17 cellular contexts compared by ENCODE assay signal in genomic region chr19:1576242-1577089, GRCh38. TPM values are rescaled to one million over a fixed set of nuclear protein-coding genes. Genes with fewer than 3 reads are reported as not detected.
DNase-seq lines count a peak whose midpoint lies in the region; ATAC-seq, FAIRE-seq and TF ChIP-seq lines count a peak whose summit lies in the region.
"Had no signal": no experiment of that assay in that cellular context is flagged by ENCODE, and none has a peak within 500 bp of the region (broad histone marks: within the 10 kb centered on the region; RNA-seq: fewer than 3 reads in every experiment).

No MANE protein-coding gene starts in this region.

- no peak overlapping the region for H3K27ac ChIP-seq in K562 (ENCODE audit: extremely low read depth, low read depth, low read length)
- H3K27ac ChIP-seq in naive thymus-derived CD4-positive, alpha-beta T cell (ENCODE audit: low read depth, low read length), result no peak overlapping the region
- H3K27ac ChIP-seq: A549, HL-60, KMS-11 had no signal

- H3K36me3 ChIP-seq in K562 (ENCODE audit: control insufficient read depth, insufficient read depth, low read length), result peaks cover 50% of the 10 kb centered on the region; the same call in 2 of the 3 replicates
- H3K36me3 ChIP-seq in naive thymus-derived CD4-positive, alpha-beta T cell (ENCODE audit: control insufficient read depth in 2 of 3, insufficient read depth in 3 of 3, low read length in 3 of 3), result peaks cover 0 to 51% (median 0%) of the 10 kb centered on the region in 3 experiments

- no peak overlapping the region for H3K4me3 Mint-ChIP-seq in stimulated activated naive CD8-positive, alpha-beta T cell treated with anti-CD3 and anti-CD28 coated beads, Interleukin-15, amount 100 ng/mL, for 72 hours
- H3K4me3 Mint-ChIP-seq in nephron progenitor cell, result no peak overlapping the region
- no peak overlapping the region for H3K4me3 Mint-ChIP-seq in naive thymus-derived CD4-positive, alpha-beta T cell
- no peak overlapping the region for H3K4me3 Mint-ChIP-seq in immature natural killer cell
- H3K4me3 Mint-ChIP-seq: GM23338 had no signal

- no peaks in the 10 kb centered on the region for H3K79me2 ChIP-seq in K562 (ENCODE audit: control insufficient read depth, insufficient read depth, low read length)

- peaks cover 7 to 47% of the 10 kb centered on the region in 2 experiments; a peak in 3 of 5 replicates for H3K4me1 ChIP-seq in K562 (replicated peaks in 1 of 2; ENCODE audit: control insufficient read depth in 2 of 2, insufficient read depth in 2 of 2, low read length in 2 of 2)
- H3K4me1 ChIP-seq in naive thymus-derived CD4-positive, alpha-beta T cell (ENCODE audit: control insufficient read depth in 2 of 2, insufficient read depth in 2 of 2, low read length in 2 of 2), result no peaks in the 10 kb centered on the region
- H3K4me1 ChIP-seq: A549 had no signal

- peaks cover 24% of the 10 kb centered on the region for H3K36me3 Mint-ChIP-seq in nephron progenitor cell (ENCODE audit: low read depth)
- peaks cover 0 to 14% (median 4%) of the 10 kb centered on the region in 5 donors for H3K36me3 Mint-ChIP-seq in naive thymus-derived CD4-positive, alpha-beta T cell
- peaks cover 0 to 6% (median 4%) of the 10 kb centered on the region in 3 donors for H3K36me3 Mint-ChIP-seq in immature natural killer cell

- WGBS in K562 (ENCODE audit: insufficient coverage, low coverage, missing lambda C conversion rate), result 89% methylated on average over 15 of the region's 30 CpGs

- no peak for TF ChIP-seq EP300 in K562 (IDR thresholded peaks at IDR 0.05; ENCODE audit: low read length)

- H3K4me1 Mint-ChIP-seq in stimulated activated naive CD8-positive, alpha-beta T cell treated with anti-CD3 and anti-CD28 coated beads, Interleukin-15, amount 100 ng/mL, for 72 hours, result peaks cover 8% of the 10 kb centered on the region
- H3K4me1 Mint-ChIP-seq in nephron progenitor cell (peaks cover 6% of the 10 kb centered on the region), immature natural killer cell (no peaks in the 10 kb centered on the region)
- H3K4me1 Mint-ChIP-seq in naive thymus-derived CD4-positive, alpha-beta T cell, result peaks cover 0 to 5% (median 0%) of the 10 kb centered on the region in 7 donors
- H3K4me1 Mint-ChIP-seq: GM23338 had no signal

- no peaks in the 10 kb centered on the region for H3K9me3 ChIP-seq in K562 (replicated peaks; ENCODE audit: control insufficient read depth, insufficient read depth, low read depth, low read length)
- H3K9me3 ChIP-seq in naive thymus-derived CD4-positive, alpha-beta T cell (ENCODE audit: control insufficient read depth in 2 of 3, low read length in 3 of 3), result no peaks in the 10 kb centered on the region
- H3K9me3 ChIP-seq: A549, MG63 had no signal

- H3K27me3 ChIP-seq in K562 (ENCODE audit: control insufficient read depth in 2 of 2, insufficient read depth in 2 of 2, low read length in 2 of 2), result no peaks in the 10 kb centered on the region
- no peaks in the 10 kb centered on the region for H3K27me3 ChIP-seq in naive thymus-derived CD4-positive, alpha-beta T cell (ENCODE audit: control insufficient read depth in 2 of 2, insufficient read depth in 2 of 2, low read length in 2 of 2)
- H3K27me3 ChIP-seq: MG63 had no signal

- CTCF ChIA-PET in K562 (lab: Yijun Ruan, JAX; ENCODE audit: low intra/inter-chr PET ratio), result no interaction called here
- CTCF ChIA-PET in naive thymus-derived CD4-positive, alpha-beta T cell (lab: Charles Lee), result interaction anchor here (0.5 to 0.6 kb wide), 2 partner anchors 261 to 296 kb away, joined by 3 read pairs; no protein-coding TSS in a partner anchor

- no peak overlapping the region for H2AFZ ChIP-seq in K562 (ENCODE audit: low read depth, low read length)
- H2AFZ ChIP-seq: GM23338 had no signal

- H4K20me1 ChIP-seq in K562 (replicated peaks; ENCODE audit: control insufficient read depth, insufficient read depth, low read length), result no peaks in the 10 kb centered on the region; the same call in 1 of the 2 replicates

- TF ChIP-seq CTCF in K562 (IDR thresholded peaks at IDR 0.05 in 2 of 3, conservative IDR thresholded peaks at IDR 0.05 in 1 of 3; ENCODE audit: insufficient read depth in 2 of 3, low read depth in 1 of 3, low read length in 3 of 3) (no peak), nephron progenitor cell (IDR thresholded peaks at IDR 0.05) (no peak)

- TF ChIP-seq POLR2A in K562 (conservative IDR thresholded peaks at IDR 0.05), result no peak; the same call in 1 of the 2 replicates

- BruUV-seq in K562 (replicated peaks; lab: Mats Ljungman, UMichigan), result TSS peak; percentile 50

- ATAC-seq in stimulated activated naive CD8-positive, alpha-beta T cell treated with anti-CD3 and anti-CD28 coated beads, Interleukin-15, amount 100 ng/mL, for 72 hours, result peak; percentile 10
- ATAC-seq in stimulated activated naive CD8-positive, alpha-beta T cell treated with anti-CD3 and anti-CD28 coated beads, Interleukin-15, Interleukin-2, amounts not matched to agents 100 U/mL and 50 U/mL, for 24 hours, result no peak
- peak; percentile 15; the same call in 2 of the 3 replicates for ATAC-seq in K562
- no peak for ATAC-seq in naive thymus-derived CD4-positive, alpha-beta T cell

- no peak overlapping the region for H3K4me3 ChIP-seq in K562
- no peak overlapping the region for H3K4me3 ChIP-seq in naive thymus-derived CD4-positive, alpha-beta T cell (ENCODE audit: low read length)
- H3K4me3 ChIP-seq: A549, GM23338, MG63 had no signal

- POLR2A ChIA-PET in K562 (lab: Yijun Ruan, JAX), result interaction anchor here (0.5 to 4.0 kb wide), 3 partner anchors 14 to 124 kb away, joined by 3 to 40 read pairs (median 3); partner anchors contain the start of gene MBD3
- POLR2A ChIA-PET in naive thymus-derived CD4-positive, alpha-beta T cell (lab: Charles Lee), result interaction anchor here (1.5 kb wide), 1 partner anchor 14 kb away, joined by 3 read pairs; no protein-coding TSS in a partner anchor

- H3K4me2 ChIP-seq in K562 (ENCODE audit: insufficient read depth, low read length), result no peak overlapping the region
- H3K4me2 ChIP-seq: A549, GM23338, KMS-11 had no signal

- H3K9me3 Mint-ChIP-seq in stimulated activated naive CD8-positive, alpha-beta T cell treated with anti-CD3 and anti-CD28 coated beads, Interleukin-15, amount 100 ng/mL, for 72 hours, result no peaks in the 10 kb centered on the region
- no peaks in the 10 kb centered on the region for H3K9me3 Mint-ChIP-seq in nephron progenitor cell
- H3K9me3 Mint-ChIP-seq in naive thymus-derived CD4-positive, alpha-beta T cell, result no peaks in the 10 kb centered on the region
- H3K9me3 Mint-ChIP-seq in immature natural killer cell, result no peaks in the 10 kb centered on the region
- H3K9me3 Mint-ChIP-seq: GM23338 had no signal

- H3K27ac Mint-ChIP-seq in stimulated activated naive CD8-positive, alpha-beta T cell treated with anti-CD3 and anti-CD28 coated beads, Interleukin-15, amount 100 ng/mL, for 72 hours, result no peak overlapping the region
- H3K27ac Mint-ChIP-seq in nephron progenitor cell (peak overlapping the region; percentile 64), immature natural killer cell (no peak overlapping the region)
- peak overlapping the region in 2 of 9 donors; percentile 16 to 69 for H3K27ac Mint-ChIP-seq in naive thymus-derived CD4-positive, alpha-beta T cell
- H3K27ac Mint-ChIP-seq: GM23338 had no signal

- no peaks in the 10 kb centered on the region for H3K9me1 ChIP-seq in K562 (ENCODE audit: control insufficient read depth, insufficient read depth, low read length)

- FAIRE-seq in K562 (lab: Jason Lieb, UNC), result no peak
- FAIRE-seq: A549 had no signal

- in situ Hi-C loops in K562 (cut with MboI), result no loop called here

- no peaks in the 10 kb centered on the region for H3K27me3 Mint-ChIP-seq in stimulated activated naive CD8-positive, alpha-beta T cell treated with anti-CD3 and anti-CD28 coated beads, Interleukin-15, amount 100 ng/mL, for 72 hours
- peaks cover 5% of the 10 kb centered on the region for H3K27me3 Mint-ChIP-seq in nephron progenitor cell (ENCODE audit: low read depth, poor library complexity)
- H3K27me3 Mint-ChIP-seq in naive thymus-derived CD4-positive, alpha-beta T cell, result peaks cover 0 to under 1% (median 0%) of the 10 kb centered on the region in 5 donors
- peaks cover 2 to 3% (median 2%) of the 10 kb centered on the region in 3 donors for H3K27me3 Mint-ChIP-seq in immature natural killer cell (ENCODE audit: low read depth in 3 of 3)

- intact Hi-C loops in K562 (cut with micrococcal nuclease), result no loop called here
- intact Hi-C loops in naive thymus-derived CD4-positive, alpha-beta T cell (cut with micrococcal nuclease), result no loop called here

- DNase-seq in stimulated activated naive CD8-positive, alpha-beta T cell treated with anti-CD3 and anti-CD28 coated beads, Interleukin-15, amount 100 ng/mL, for 72 hours, result no peak
- DNase-seq in stimulated activated naive CD8-positive, alpha-beta T cell treated with anti-CD3 and anti-CD28 coated beads, Interleukin-15, Interleukin-2, amounts not matched to agents 100 U/mL and 50 U/mL, for 24 hours, result no peak
- DNase-seq in K562 (ENCODE audit: extremely low read depth in 1 of 4, low spot score in 3 of 4) (peak in 1 of 4 experiments; percentile 4), nephron progenitor cell (no peak), NCI-H1092 treated with DMSO at 0.1 percent for 48 hours (lab: John Stamatoyannopoulos, UW) (no peak), immature natural killer cell (no peak)
- DNase-seq in naive thymus-derived CD4-positive, alpha-beta T cell, result no peak
- DNase-seq: DMS79, GDM1, MG63, NCI-H1105 treated with DMSO at 0.1 percent for 48 hours, NCI-H2029, NCI-H510A treated with DMSO at 0.1 percent for 48 hours had no signal

- peak overlapping the region in 1 of 2 experiments; percentile 1; a peak in 1 of 4 replicates for H3K9ac ChIP-seq in K562 (ENCODE audit: insufficient read depth in 1 of 2, low read depth in 2 of 2, low read length in 2 of 2)
- H3K9ac ChIP-seq: KMS-11 had no signal

- TF ChIP-seq RAD21 in K562 (CRISPR knock-in tag; conservative IDR thresholded peaks at IDR 0.05 in 1 of 2, IDR thresholded peaks at IDR 0.05 in 1 of 2), result no peak

RNA-seq across cellular contexts. Expression of gene MEX3D, which starts 8.3 kb away (rescaled TPM):
- 1.3 and 3.7 TPM in 2 replicates for total RNA-seq in K562 (2011; cell fraction: chromatin; rRNA removed; ENCODE audit: low replicate concordance)
- total RNA-seq in K562 (2011; cell fraction: nucleolus; rRNA removed), result 7.0 and 7.7 TPM in 2 replicates
- 3.1 and 3.2 TPM in 2 replicates for total RNA-seq in K562 (2011; cell fraction: nucleoplasm; rRNA removed)
- total RNA-seq in K562 (2014; rRNA removed), result 39.3 and 48.8 TPM in 2 replicates
- total RNA-seq in K562 (2014; rRNA removed; fragmentation: Illumina TruSeq; extraction: Trizol), result 5.7 and 6.5 TPM in 2 replicates
- 9.5 and 9.8 TPM in 2 replicates for total RNA-seq in K562 (2015; rRNA removed; fragmentation: Illumina TruSeq; extraction: Trizol)
- 34.0 and 35.9 TPM in 2 replicates for total RNA-seq in K562 (2021)
- 2.6 and 3.3 TPM in 2 replicates for polyA plus RNA-seq in K562 (2011; rRNA removed)
- 3.5 and 29.9 TPM in 2 replicates for polyA plus RNA-seq in K562 (2011; cell fraction: cytosol; rRNA removed)
- polyA plus RNA-seq in K562 (2011; cell fraction: nucleus; rRNA removed), result 2.1 and 5.8 TPM in 2 replicates
- polyA plus RNA-seq in K562 (2012), result 6.4 and 7.7 TPM in 2 replicates
- polyA plus RNA-seq in K562 (2014; fragmentation: Illumina TruSeq; extraction: Trizol), result 2.6 and 4.4 TPM in 2 replicates
- 1 to 10 TPM; 1.7 to 1.9 TPM for polyA plus RNA-seq in K562 (2014; fragmentation: Nextera tagmentation; extraction: Ambion mirVana)
- polyA plus RNA-seq in K562 (2014; rRNA removed), result 11.6 and 11.9 TPM in 2 replicates
- 1.0 and 1.6 TPM in 2 replicates for polyA minus RNA-seq in K562 (2011; rRNA and poly(A)+ RNA removed)
- polyA minus RNA-seq in K562 (2011; cell fraction: cytosol; rRNA and poly(A)+ RNA removed), result 20.2 and 21.8 TPM in 2 replicates
- polyA minus RNA-seq in K562 (2011; cell fraction: nucleus; rRNA and poly(A)+ RNA removed), result 2.4 and 3.0 TPM in 2 replicates
- total RNA-seq in naive thymus-derived CD4-positive, alpha-beta T cell, result 1 to 10 TPM; 2.1 to 8.3 (median 2.3) TPM
- polyA plus RNA-seq in naive thymus-derived CD4-positive, alpha-beta T cell, result not detected
- under 1 TPM in 1 of 3 donors, not detected in 2; 0.21 TPM for polyA plus RNA-seq in immature natural killer cell

RNA-seq across cellular contexts. Expression of gene MBD3, which starts 16.2 kb away (rescaled TPM):
- 89.8 and 204 TPM in 2 replicates for total RNA-seq in K562 (2011; cell fraction: chromatin; rRNA removed; ENCODE audit: low replicate concordance)
- total RNA-seq in K562 (2011; cell fraction: nucleolus; rRNA removed), result 153 TPM in 2 replicates
- total RNA-seq in K562 (2011; cell fraction: nucleoplasm; rRNA removed), result 99.7 and 106 TPM in 2 replicates
- total RNA-seq in K562 (2014; rRNA removed), result 135 and 157 TPM in 2 replicates
- 11.4 and 12.6 TPM in 2 replicates for total RNA-seq in K562 (2014; rRNA removed; fragmentation: Illumina TruSeq; extraction: Trizol)
- total RNA-seq in K562 (2015; rRNA removed; fragmentation: Illumina TruSeq; extraction: Trizol), result 51.9 and 62.9 TPM in 2 replicates
- total RNA-seq in K562 (2021), result 114 and 137 TPM in 2 replicates
- 30.9 and 37.9 TPM in 2 replicates for polyA plus RNA-seq in K562 (2011; rRNA removed)
- 58.0 and 173 TPM in 2 replicates for polyA plus RNA-seq in K562 (2011; cell fraction: cytosol; rRNA removed)
- polyA plus RNA-seq in K562 (2011; cell fraction: nucleus; rRNA removed), result 66.0 and 127 TPM in 2 replicates
- polyA plus RNA-seq in K562 (2012), result 65.7 and 74.0 TPM in 2 replicates
- 7.7 and 39.8 TPM in 2 replicates for polyA plus RNA-seq in K562 (2014; fragmentation: Illumina TruSeq; extraction: Trizol)
- under 1 TPM; 0.24 to 0.52 TPM for polyA plus RNA-seq in K562 (2014; fragmentation: Nextera tagmentation; extraction: Ambion mirVana)
- 94.4 and 103 TPM in 2 replicates for polyA plus RNA-seq in K562 (2014; rRNA removed)
- 35.8 and 69.0 TPM in 2 replicates for polyA minus RNA-seq in K562 (2011; rRNA and poly(A)+ RNA removed)
- 99.0 and 105 TPM in 2 replicates for polyA minus RNA-seq in K562 (2011; cell fraction: cytosol; rRNA and poly(A)+ RNA removed)
- polyA minus RNA-seq in K562 (2011; cell fraction: nucleus; rRNA and poly(A)+ RNA removed), result 27.9 and 29.1 TPM in 2 replicates
- total RNA-seq in naive thymus-derived CD4-positive, alpha-beta T cell, result 10 to 100 TPM; 50.1 to 87.8 (median 64.6) TPM
- 10 to 100 TPM in 1 of 2 donors, 1 to 10 TPM in 1; 9.1 to 23.1 TPM for polyA plus RNA-seq in naive thymus-derived CD4-positive, alpha-beta T cell
- 10 to 100 TPM in 1 of 3 donors, 1 to 10 TPM in 2; 4.8 to 13.8 (median 6.9) TPM for polyA plus RNA-seq in immature natural killer cell

RNA-seq across cellular contexts. Expression of gene UQCR11, which starts 28.8 kb away (rescaled TPM):
- 49.4 and 136 TPM in 2 replicates for total RNA-seq in K562 (2011; cell fraction: chromatin; rRNA removed; ENCODE audit: low replicate concordance)
- 110 and 114 TPM in 2 replicates for total RNA-seq in K562 (2011; cell fraction: nucleolus; rRNA removed)
- total RNA-seq in K562 (2011; cell fraction: nucleoplasm; rRNA removed), result 78.5 and 82.1 TPM in 2 replicates
- total RNA-seq in K562 (2014; rRNA removed), result 203 and 259 TPM in 2 replicates
- 62.7 and 65.9 TPM in 2 replicates for total RNA-seq in K562 (2014; rRNA removed; fragmentation: Illumina TruSeq; extraction: Trizol)
- total RNA-seq in K562 (2015; rRNA removed; fragmentation: Illumina TruSeq; extraction: Trizol), result 94.2 and 104 TPM in 2 replicates
- total RNA-seq in K562 (2021), result 355 and 411 TPM in 2 replicates
- polyA plus RNA-seq in K562 (2011; rRNA removed), result 390 and 494 TPM in 2 replicates
- 245 and 412 TPM in 2 replicates for polyA plus RNA-seq in K562 (2011; cell fraction: cytosol; rRNA removed)
- 128 and 175 TPM in 2 replicates for polyA plus RNA-seq in K562 (2011; cell fraction: nucleus; rRNA removed)
- 203 and 322 TPM in 2 replicates for polyA plus RNA-seq in K562 (2012)
- 57.6 and 122 TPM in 2 replicates for polyA plus RNA-seq in K562 (2014; fragmentation: Illumina TruSeq; extraction: Trizol)
- polyA plus RNA-seq in K562 (2014; fragmentation: Nextera tagmentation; extraction: Ambion mirVana), result 100 to 1,000 TPM; 225 to 394 TPM
- 329 and 366 TPM in 2 replicates for polyA plus RNA-seq in K562 (2014; rRNA removed)
- 24.6 and 35.3 TPM in 2 replicates for polyA minus RNA-seq in K562 (2011; rRNA and poly(A)+ RNA removed)
- 35.2 and 46.2 TPM in 2 replicates for polyA minus RNA-seq in K562 (2011; cell fraction: cytosol; rRNA and poly(A)+ RNA removed)
- 26.8 and 31.8 TPM in 2 replicates for polyA minus RNA-seq in K562 (2011; cell fraction: nucleus; rRNA and poly(A)+ RNA removed)
- total RNA-seq in naive thymus-derived CD4-positive, alpha-beta T cell, result 100 to 1,000 TPM in 4 of 5 experiments, 10 to 100 TPM in 1; 94.3 to 170 (median 123) TPM
- polyA plus RNA-seq in naive thymus-derived CD4-positive, alpha-beta T cell, result 100 to 1,000 TPM; 292 to 606 TPM
- polyA plus RNA-seq in immature natural killer cell, result 1,000 to 10,000 TPM in 1 of 3 donors, 100 to 1,000 TPM in 2; 572 to 1,041 (median 633) TPM

RNA-seq across cellular contexts. Expression of gene PLK5, which starts 52.6 kb away (rescaled TPM):
- 0.25 and 1.2 TPM in 2 replicates for total RNA-seq in K562 (2011; cell fraction: chromatin; rRNA removed; ENCODE audit: low replicate concordance)
- 0.53 and 0.83 TPM in 2 replicates for total RNA-seq in K562 (2011; cell fraction: nucleolus; rRNA removed)
- 0.44 and 0.53 TPM in 2 replicates for total RNA-seq in K562 (2011; cell fraction: nucleoplasm; rRNA removed)
- total RNA-seq in K562 (2014; rRNA removed), result 0.12 and 0.23 TPM in 2 replicates
- total RNA-seq in K562 (2014; rRNA removed; fragmentation: Illumina TruSeq; extraction: Trizol), result not detected in 2 replicates
- not detected in 2 replicates for total RNA-seq in K562 (2015; rRNA removed; fragmentation: Illumina TruSeq; extraction: Trizol)
- total RNA-seq in K562 (2021), result 0.16 TPM in 1 of 2 replicates, not detected in the other
- polyA plus RNA-seq in K562 (2011; rRNA removed), result 0.04 and 0.08 TPM in 2 replicates
- polyA plus RNA-seq in K562 (2011; cell fraction: cytosol; rRNA removed), result 0.06 and 0.16 TPM in 2 replicates
- polyA plus RNA-seq in K562 (2011; cell fraction: nucleus; rRNA removed), result 0.81 and 1.6 TPM in 2 replicates
- polyA plus RNA-seq in K562 (2012), result 0.08 TPM in 1 of 2 replicates, not detected in the other
- polyA plus RNA-seq in K562 (2014; fragmentation: Illumina TruSeq; extraction: Trizol), result not detected in 2 replicates
- polyA plus RNA-seq in K562 (2014; fragmentation: Nextera tagmentation; extraction: Ambion mirVana), result not detected
- polyA plus RNA-seq in K562 (2014; rRNA removed), result 0.07 and 0.27 TPM in 2 replicates
- polyA minus RNA-seq in K562 (2011; rRNA and poly(A)+ RNA removed), result not detected in 2 replicates
- polyA minus RNA-seq in K562 (2011; cell fraction: cytosol; rRNA and poly(A)+ RNA removed), result not detected in 2 replicates
- polyA minus RNA-seq in K562 (2011; cell fraction: nucleus; rRNA and poly(A)+ RNA removed), result 0.67 TPM in 2 replicates
- not detected for total RNA-seq in naive thymus-derived CD4-positive, alpha-beta T cell
- polyA plus RNA-seq in naive thymus-derived CD4-positive, alpha-beta T cell, result not detected
- not detected for polyA plus RNA-seq in immature natural killer cell
- polyA plus RNA-seq: A549 had no signal

Comparison
In these comparisons a context has a peak if more than half of its experiments do, and no peak if none do; other contexts are left out.
1. ATAC-seq: peak in stimulated activated naive CD8-positive, alpha-beta T cell treated with anti-CD3 and anti-CD28 coated beads, Interleukin-15, amount 100 ng/mL, for 72 hours (single experiment) and K562 (single experiment); none in stimulated activated naive CD8-positive, alpha-beta T cell treated with anti-CD3 and anti-CD28 coated beads, Interleukin-15, Interleukin-2, amounts not matched to agents 100 U/mL and 50 U/mL, for 24 hours (single experiment) and naive thymus-derived CD4-positive, alpha-beta T cell (single experiment).